1 cellular context compared by ENCODE assay signal in genomic region chr6:14380421-14380820, GRCh38.
TF ChIP-seq lines count a peak whose summit lies in the region.

No MANE protein-coding gene starts in this region.

TF ChIP-seq in H1, 55 proteins besides CTCF, POLR2A, EP300 and RAD21:
- TF ChIP-seq CHD7 (IDR thresholded peaks at IDR 0.05; ENCODE audit: insufficient replicate concordance, low read length) (no peak), TEAD4 (IDR thresholded peaks at IDR 0.05; ENCODE audit: low read depth, low read length) (peak; percentile 58), JUND (IDR thresholded peaks at IDR 0.05; ENCODE audit: low read length) (peak; percentile 30; the same call in 1 of the 2 replicates)
